In genomic region chr2:224369028-224369632, GRCh38 we compare ENCODE assay signal across 8 cellular contexts.
A peak's percentile ranks its signal among the peaks of the same experiment; 100 is the strongest.
DNase-seq lines count a peak whose midpoint lies in the region; FAIRE-seq and TF ChIP-seq lines count a peak whose summit lies in the region.

No MANE protein-coding gene starts in this region.

- H3K27ac ChIP-seq in parathyroid adenoma, result no peak overlapping the region

- FAIRE-seq in RCC 7860 (lab: Jason Lieb, UNC), result no peak

- H3K9me3 ChIP-seq in parathyroid adenoma (ENCODE audit: control insufficient read depth, low read length), result no peaks in the 10 kb centered on the region

- no peak overlapping the region for H3K4me2 ChIP-seq in parathyroid adenoma (ENCODE audit: low read length)

- no peaks in the 10 kb centered on the region for H3K27me3 ChIP-seq in parathyroid adenoma (ENCODE audit: control insufficient read depth, insufficient read depth, low read length)

- TF ChIP-seq CTCF in parathyroid adenoma (IDR thresholded peaks at IDR 0.05), result peak; percentile 77

- H3K36me3 ChIP-seq in parathyroid adenoma (ENCODE audit: control insufficient read depth, insufficient read depth, low read length), result no peaks in the 10 kb centered on the region

- DNase-seq in NCI-H446 (lab: John Stamatoyannopoulos, UW) (peak; percentile 12 to 58), NCI-H446 treated with DMSO at 0.1 percent for 48 hours (lab: John Stamatoyannopoulos, UW) (no peak), HS-27A (ENCODE audit: low read depth) (peak; percentile 8), RCC 7860 (ENCODE audit: low spot score) (peak; percentile 26), erythroblast (lab: John Stamatoyannopoulos, UW) (peak; percentile 50 to 68)
- no peak for DNase-seq in stimulated activated CD4-positive, alpha-beta T cell treated with anti-CD3 and anti-CD28 coated beads, Interleukin-15, amount 100 ng/mL, for 24 hours
- no peak for DNase-seq in stimulated activated CD4-positive, alpha-beta T cell treated with anti-CD3 and anti-CD28 coated beads, Interleukin-4, amount 100 ng/mL, for 4 hours

- peak overlapping the region; percentile 69 for H2AFZ ChIP-seq in parathyroid adenoma

- no peak overlapping the region for H3K9ac ChIP-seq in parathyroid adenoma

- no peaks in the 10 kb centered on the region for H3K79me2 ChIP-seq in parathyroid adenoma

- H3K4me1 ChIP-seq in parathyroid adenoma, result peaks cover 5% of the 10 kb centered on the region

- no peak overlapping the region for H3K4me3 ChIP-seq in parathyroid adenoma (ENCODE audit: low read depth, low read length)

- no peak for TF ChIP-seq POLR2A in erythroblast (IDR thresholded peaks at IDR 0.05; ENCODE audit: low read length)

Comparison
In these comparisons a context has a peak if more than half of its experiments do, and no peak if none do; other contexts are left out.
1. DNase-seq: peak in NCI-H446 (2 of 2), HS-27A (single experiment), RCC 7860 (single experiment) and erythroblast (2 of 2); none in NCI-H446 treated with DMSO at 0.1 percent for 48 hours (single experiment), stimulated activated CD4-positive, alpha-beta T cell treated with anti-CD3 and anti-CD28 coated beads, Interleukin-15, amount 100 ng/mL, for 24 hours (single experiment) and stimulated activated CD4-positive, alpha-beta T cell treated with anti-CD3 and anti-CD28 coated beads, Interleukin-4, amount 100 ng/mL, for 4 hours (0 of 2).